8 cellular contexts compared by ENCODE assay signal in the genomic region with DNA sequence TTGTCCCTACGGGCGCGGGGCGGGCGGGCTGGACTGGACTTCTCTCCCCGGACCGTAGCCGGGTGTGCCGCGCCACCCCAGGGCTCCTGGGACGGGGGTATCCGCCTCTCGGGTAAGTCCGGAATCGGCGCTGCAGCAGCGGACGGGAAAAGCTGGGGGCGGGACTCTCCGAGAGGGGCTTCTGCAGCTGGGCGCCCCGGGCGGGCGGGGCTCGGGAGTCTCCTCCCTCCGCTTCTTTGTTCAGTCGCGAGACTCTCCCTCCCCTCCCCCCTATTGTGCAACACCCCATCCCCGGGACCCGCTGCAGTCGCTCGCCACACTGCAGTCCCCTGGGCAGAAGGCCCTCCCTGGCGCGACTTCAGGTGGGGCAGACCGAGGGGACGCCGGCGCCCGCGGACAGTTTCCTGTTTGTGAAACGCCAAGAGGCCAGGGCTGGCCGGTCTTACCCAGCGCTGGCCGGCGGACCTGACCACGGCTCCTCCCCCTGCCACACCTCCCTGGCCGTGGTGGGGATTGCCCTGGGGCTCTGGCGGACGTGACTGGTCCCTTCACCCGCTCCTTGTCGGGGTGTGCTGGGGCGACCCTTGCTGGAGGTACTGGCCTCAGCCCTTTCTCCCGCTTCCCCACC. TPM values are rescaled to one million over a fixed set of nuclear protein-coding genes. Genes with fewer than 3 reads are reported as not detected.
DNase-seq lines count a peak whose midpoint lies in the region; ATAC-seq and TF ChIP-seq lines count a peak whose summit lies in the region.

No MANE protein-coding gene starts in this region.

- H3K79me2 ChIP-seq in OCI-LY7 (ENCODE audit: insufficient read depth, low read depth, low read length) = peaks cover 40% of the 10 kb centered on the region; the same call in 1 of the 2 replicates

- DNase-seq in Caco-2 = peak; percentile 87 to 89
- DNase-seq in OCI-LY7 (ENCODE audit: low spot score) = peak; percentile 89
- DNase-seq in activated T-cell treated with anti-CD3 and anti-CD28 coated beads, Interleukin-2, amount 50 U/mL, for 24 hours = peak; percentile 76
- DNase-seq in stimulated activated CD8-positive, alpha-beta memory T cell treated with anti-CD3 and anti-CD28 coated beads, Interleukin-4, amount 100 ng/mL, for 4 hours (ENCODE audit: low read depth in 2 of 2, low spot score in 1 of 2) = peak; percentile 26 to 57

- peak overlapping the region; percentile 69; the same call in 1 of the 2 replicates for H2AFZ ChIP-seq in OCI-LY7 (ENCODE audit: low read length)

- WGBS in HUES64 = under 1% methylated on average over 51 of the region's 53 CpGs
- WGBS in esophagus, 2 donors = 0 to 1% methylated on average over 36 to 53 of the region's 53 CpGs

- H3K4me1 ChIP-seq in Caco-2 (no peaks in the 10 kb centered on the region), HUES64 (ENCODE audit: insufficient read depth, low read length) (peaks cover 30% of the 10 kb centered on the region), OCI-LY7 (ENCODE audit: insufficient read depth, low read length, poor library complexity, severe bottlenecking) (peaks cover 52% of the 10 kb centered on the region), esophagus (ENCODE audit: control insufficient read depth in 2 of 2, insufficient read depth in 2 of 2, low read length in 1 of 2) (peaks cover 0 to 2% of the 10 kb centered on the region in 2 donors), muscle layer of colon (ENCODE audit: insufficient read depth, low read length) (peaks cover 13% of the 10 kb centered on the region)

- BruUV-seq in Caco-2 (replicated peaks; lab: Mats Ljungman, UMichigan) (no TSS peak), OCI-LY7 (replicated peaks; lab: Mats Ljungman, UMichigan) (no TSS peak)

- TF ChIP-seq CTCF in Caco-2 (IDR thresholded peaks at IDR 0.05; ENCODE audit: insufficient read depth in 1 of 2, low read depth in 1 of 2, low read length in 1 of 2, severe bottlenecking in 1 of 2, unreplicated experiment in 1 of 2) (no peak), OCI-LY7 (conservative IDR thresholded peaks at IDR 0.05; ENCODE audit: low read length) (peak; percentile 51; the same call in 1 of the 2 replicates)

- H3K4me3 ChIP-seq in Caco-2 (ENCODE audit: low read depth, low read length) (peak overlapping the region; percentile 63), HUES64 (ENCODE audit: low read length) (peak overlapping the region; percentile 70), OCI-LY7 (ENCODE audit: low read depth, low read length, poor library complexity, severe bottlenecking) (peak overlapping the region; percentile 96), esophagus (ENCODE audit: low read depth in 1 of 2, low read length in 2 of 2) (peak overlapping the region; percentile 83 to 99), muscle layer of colon (ENCODE audit: low read depth in 1 of 2, low read length in 2 of 2) (peak overlapping the region; percentile 97 to 98)

- no peaks in the 10 kb centered on the region for H3K27me3 Mint-ChIP-seq in Caco-2 (ENCODE audit: insufficient read depth, unreplicated experiment)
- no peaks in the 10 kb centered on the region for H3K27me3 Mint-ChIP-seq in activated T-cell treated with anti-CD3 and anti-CD28 coated beads, Interleukin-2, amount 50 U/mL, for 24 hours

- H3K36me3 Mint-ChIP-seq in Caco-2 (ENCODE audit: insufficient read depth, unreplicated experiment) = peaks cover 45% of the 10 kb centered on the region
- H3K36me3 Mint-ChIP-seq in activated T-cell treated with anti-CD3 and anti-CD28 coated beads, Interleukin-2, amount 50 U/mL, for 24 hours (ENCODE audit: low read depth) = peaks cover 18% of the 10 kb centered on the region

- H3K36me3 ChIP-seq in Caco-2 (ENCODE audit: control insufficient read depth, insufficient read depth, low read length) (no peaks in the 10 kb centered on the region; the same call in 1 of the 2 replicates), HUES64 (ENCODE audit: insufficient read depth, low read length) (peaks cover 45% of the 10 kb centered on the region), OCI-LY7 (ENCODE audit: insufficient read depth, low read length) (peaks cover 50% of the 10 kb centered on the region), esophagus (ENCODE audit: control insufficient read depth in 2 of 2, insufficient read depth in 2 of 2, low read length in 1 of 2) (peaks cover 0 to 3% of the 10 kb centered on the region in 2 donors), muscle layer of colon (ENCODE audit: insufficient read depth, low read length) (peaks cover 18% of the 10 kb centered on the region)

- peak; percentile 46 for ATAC-seq in GM21515 (IDR thresholded peaks at IDR 0.05; ENCODE audit: unreplicated experiment)

- intact Hi-C loops in Caco-2 (cut with micrococcal nuclease; ENCODE audit: unreplicated experiment) = loop anchor here (5.0 kb wide), 1 partner anchor 106 kb away; no protein-coding TSS in a partner anchor
- intact Hi-C loops in OCI-LY7 (cut with micrococcal nuclease; ENCODE audit: unreplicated experiment) = loop anchor here (1.0 to 10.0 kb wide), 4 partner anchors 63 to 1643 kb away; a partner anchor contains a TSS

- H3K4me1 Mint-ChIP-seq in Caco-2 (ENCODE audit: low read depth, unreplicated experiment) = peaks cover 10% of the 10 kb centered on the region
- H3K4me1 Mint-ChIP-seq in activated T-cell treated with anti-CD3 and anti-CD28 coated beads, Interleukin-2, amount 50 U/mL, for 24 hours (ENCODE audit: low read depth) = peaks cover 31% of the 10 kb centered on the region

- H3K27me3 ChIP-seq in Caco-2 (replicated peaks; ENCODE audit: control insufficient read depth, insufficient read depth, low read length) = no peaks in the 10 kb centered on the region
- no peaks in the 10 kb centered on the region for H3K27me3 ChIP-seq in HUES64 (ENCODE audit: insufficient read depth, low read length)
- H3K27me3 ChIP-seq in esophagus (ENCODE audit: control insufficient read depth in 1 of 2, insufficient read depth in 2 of 2, low read length in 2 of 2) = no peaks in the 10 kb centered on the region
- no peaks in the 10 kb centered on the region for H3K27me3 ChIP-seq in muscle layer of colon (ENCODE audit: control insufficient read depth in 1 of 2, insufficient read depth in 2 of 2, low read length in 2 of 2)

- no peaks in the 10 kb centered on the region for H3K9me3 ChIP-seq in Caco-2
- no peaks in the 10 kb centered on the region for H3K9me3 ChIP-seq in HUES64 (ENCODE audit: insufficient read depth, low read depth, low read length)
- no peaks in the 10 kb centered on the region for H3K9me3 ChIP-seq in OCI-LY7 (ENCODE audit: low read length)
- H3K9me3 ChIP-seq in esophagus (ENCODE audit: control insufficient read depth in 2 of 2, insufficient read depth in 1 of 2, low read depth in 1 of 2, low read length in 1 of 2) = no peaks in the 10 kb centered on the region
- H3K9me3 ChIP-seq in muscle layer of colon (ENCODE audit: low read length) = no peaks in the 10 kb centered on the region

- H3K27ac ChIP-seq in HUES64 (ENCODE audit: low read depth, low read length) = peak overlapping the region; percentile 100
- H3K27ac ChIP-seq in OCI-LY7 (ENCODE audit: low read depth, low read length, poor library complexity, severe bottlenecking) = peak overlapping the region; percentile 98
- peak overlapping the region; percentile 91 to 97 for H3K27ac ChIP-seq in esophagus (ENCODE audit: low read depth in 2 of 2, low read length in 1 of 2)
- peak overlapping the region; percentile 93 for H3K27ac ChIP-seq in muscle layer of colon (ENCODE audit: low read depth, low read length)

- peak overlapping the region; percentile 96 for H3K9ac ChIP-seq in HUES64 (ENCODE audit: low read depth, low read length)
- H3K9ac ChIP-seq in muscle layer of colon (ENCODE audit: low read length) = peak overlapping the region; percentile 45

- POLR2A ChIA-PET in Caco-2 (lab: Charles Lee) = interaction anchor here (0.9 kb wide), 1 partner anchor 32 kb away, joined by 3 read pairs; no protein-coding TSS in a partner anchor
- POLR2A ChIA-PET in OCI-LY7 (lab: Charles Lee) = interaction anchor here (0.8 to 10.2 kb wide), 8 partner anchors 12 to 104 kb away, joined by 3 to 213 read pairs (median 6); a partner anchor contains a TSS

- CTCF ChIA-PET in Caco-2 (lab: Charles Lee) = interaction anchor here (1.0 kb wide), 1 partner anchor 12 kb away, joined by 3 read pairs; no protein-coding TSS in a partner anchor
- CTCF ChIA-PET in OCI-LY7 (lab: Charles Lee; ENCODE audit: unreplicated experiment) = interaction anchor here (1.1 to 1.9 kb wide), 2 partner anchors 61 to 63 kb away, joined by 4 to 6 read pairs; no protein-coding TSS in a partner anchor

- 0 out of 2 replicates have a peak, but pooled peaks cover 5% of the 10 kb centered on the region for H4K20me1 ChIP-seq in OCI-LY7 (ENCODE audit: insufficient read depth, low read length)

- H3K4me3 Mint-ChIP-seq in Caco-2 (ENCODE audit: unreplicated experiment) = peak overlapping the region; percentile 98
- peak overlapping the region; percentile 97 for H3K4me3 Mint-ChIP-seq in activated T-cell treated with anti-CD3 and anti-CD28 coated beads, Interleukin-2, amount 50 U/mL, for 24 hours

- H3K9me3 Mint-ChIP-seq in Caco-2 (ENCODE audit: unreplicated experiment) = no peaks in the 10 kb centered on the region
- H3K9me3 Mint-ChIP-seq in activated T-cell treated with anti-CD3 and anti-CD28 coated beads, Interleukin-2, amount 50 U/mL, for 24 hours = no peaks in the 10 kb centered on the region

- no peaks in the 10 kb centered on the region for H3K9me2 ChIP-seq in OCI-LY7 (ENCODE audit: insufficient read depth, low read length)

- peak overlapping the region; percentile 97 for H3K4me2 ChIP-seq in OCI-LY7 (ENCODE audit: low read length)

- peak overlapping the region; percentile 99 for H3K27ac Mint-ChIP-seq in Caco-2 (ENCODE audit: unreplicated experiment)
- peak overlapping the region; percentile 85 for H3K27ac Mint-ChIP-seq in activated T-cell treated with anti-CD3 and anti-CD28 coated beads, Interleukin-2, amount 50 U/mL, for 24 hours

RNA-seq across cellular contexts. Expression of a gene that starts 1.0 kb away (rescaled TPM):
- 25.6 and 26.0 TPM in 2 replicates for total RNA-seq in Caco-2 (2022)
- 15.7 TPM for polyA plus RNA-seq in HUES64 (2013, experiment 1 of 2)
- polyA plus RNA-seq in HUES64 (2013, experiment 2 of 2) = 22.4 TPM
- total RNA-seq in OCI-LY7 (2014; rRNA removed; shearing (Covaris generic)) = 13.1 and 16.6 TPM in 2 replicates
- 87.4 and 104 TPM in 2 replicates for total RNA-seq in OCI-LY7 (2022)
- polyA plus RNA-seq in esophagus = 100 to 1,000 TPM in 1 of 2 donors, 10 to 100 TPM in 1; 64.9 to 134 TPM

Comparison
In these comparisons a context has a peak if more than half of its experiments do, and no peak if none do; other contexts are left out.
1. Peak in every context shown above with its lines: DNase-seq, ATAC-seq, H3K4me3 ChIP-seq and H3K27ac ChIP-seq.